In the genomic region with DNA sequence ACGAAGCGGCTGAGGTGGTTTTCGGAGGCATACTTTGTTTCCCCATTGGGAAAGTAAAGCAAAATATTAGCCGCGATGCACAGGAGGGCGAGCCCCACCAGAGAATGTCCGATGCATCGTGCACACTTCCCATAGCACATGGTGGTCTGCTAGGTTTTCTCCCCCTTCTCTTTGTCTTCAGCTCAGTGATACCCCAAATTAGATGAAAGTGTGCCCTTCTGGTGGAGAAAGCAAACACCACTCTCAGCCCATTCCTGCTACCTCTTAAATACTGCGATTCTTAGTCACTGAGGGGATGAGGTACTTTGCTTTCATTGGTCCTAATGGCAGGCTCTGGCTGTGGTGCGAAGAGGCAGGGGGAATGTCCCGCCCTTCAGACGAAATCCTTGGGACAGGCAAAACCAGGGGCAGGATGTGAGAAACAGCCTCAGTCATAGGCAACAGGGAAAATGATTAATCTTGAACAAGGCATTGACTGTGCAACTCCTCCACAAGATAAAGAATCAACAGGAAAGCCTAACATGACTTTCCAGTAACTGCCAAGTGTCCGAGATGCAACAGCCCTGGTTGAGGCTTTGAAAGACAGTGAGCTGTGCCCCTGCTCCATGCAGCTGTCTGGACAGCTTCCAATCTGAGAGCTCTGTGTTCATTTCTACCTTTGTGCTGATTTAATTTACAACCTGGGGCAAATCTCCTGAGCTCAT, we compare ENCODE assay signal across 8 cellular contexts. TPM values are rescaled to one million over a fixed set of nuclear protein-coding genes. Genes with fewer than 3 reads are reported as not detected.
A peak's percentile ranks its signal among the peaks of the same experiment; 100 is the strongest.
DNase-seq lines count a peak whose midpoint lies in the region; ATAC-seq and TF ChIP-seq lines count a peak whose summit lies in the region.

A gene with protein sequence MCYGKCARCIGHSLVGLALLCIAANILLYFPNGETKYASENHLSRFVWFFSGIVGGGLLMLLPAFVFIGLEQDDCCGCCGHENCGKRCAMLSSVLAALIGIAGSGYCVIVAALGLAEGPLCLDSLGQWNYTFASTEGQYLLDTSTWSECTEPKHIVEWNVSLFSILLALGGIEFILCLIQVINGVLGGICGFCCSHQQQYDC (minus strand): TSS at position 242 of the 704 bp plus-strand sequence. CDS start 102 bp downstream, at position 140.

- peak within 1 kb of the TSS; percentile 94 for H3K27ac Mint-ChIP-seq in mesothelial cell of epicardium
- no peak within 1 kb of the TSS for H3K27ac Mint-ChIP-seq in activated naive CD4-positive, alpha-beta T cell treated with anti-CD3 and anti-CD28 coated beads for 36 hours

- no peak for TF ChIP-seq CTCF in dorsolateral prefrontal cortex (IDR thresholded peaks at IDR 0.05 in 54 of 56, conservative IDR thresholded peaks at IDR 0.05 in 2 of 56; ENCODE audit: low read depth in 1 of 56, partially characterized antibody in 56 of 56)
- TF ChIP-seq CTCF in mesothelial cell of epicardium (IDR thresholded peaks at IDR 0.05; ENCODE audit: unreplicated experiment): no peak

- no peak for ATAC-seq in HG03565 (IDR thresholded peaks at IDR 0.05; ENCODE audit: unreplicated experiment)

- H3K9me3 Mint-ChIP-seq in mesothelial cell of epicardium: peaks cover 8% of the 10 kb centered on the region
- no peaks in the 10 kb centered on the region for H3K9me3 Mint-ChIP-seq in activated naive CD4-positive, alpha-beta T cell treated with anti-CD3 and anti-CD28 coated beads for 36 hours

- peak within 1 kb of the TSS in 32 of 59 donors; percentile 8 to 77 (median 44) for H3K27ac ChIP-seq in dorsolateral prefrontal cortex

- CTCF ChIA-PET in activated naive CD4-positive, alpha-beta T cell treated with anti-CD3 and anti-CD28 coated beads for 36 hours (lab: Charles Lee): no interaction called here

- DNase-seq in COR-L47 (lab: John Stamatoyannopoulos, UW) (peak; percentile 73), NCI-H446 treated with DMSO at 0.1 percent for 48 hours (lab: John Stamatoyannopoulos, UW) (peak; percentile 26), dorsolateral prefrontal cortex (no peak), mesothelial cell of epicardium (ENCODE audit: low spot score in 2 of 2, unreplicated experiment in 2 of 2) (no peak), NCI-H2107 (lab: John Stamatoyannopoulos, UW) (no peak)
- no peak for DNase-seq in activated CD4-positive, alpha-beta T cell treated with anti-CD3 and anti-CD28 coated beads for 1 hour
- DNase-seq in activated naive CD4-positive, alpha-beta T cell treated with anti-CD3 and anti-CD28 coated beads for 36 hours: no peak

- H3K4me1 Mint-ChIP-seq in mesothelial cell of epicardium: peaks cover 66% of the 10 kb centered on the region
- H3K4me1 Mint-ChIP-seq in activated naive CD4-positive, alpha-beta T cell treated with anti-CD3 and anti-CD28 coated beads for 36 hours (ENCODE audit: low read depth): no peaks in the 10 kb centered on the region

- no peaks in the 10 kb centered on the region for H3K27me3 Mint-ChIP-seq in mesothelial cell of epicardium (ENCODE audit: low read depth)
- H3K27me3 Mint-ChIP-seq in activated naive CD4-positive, alpha-beta T cell treated with anti-CD3 and anti-CD28 coated beads for 36 hours (ENCODE audit: low read depth): peaks cover 11% of the 10 kb centered on the region

- intact Hi-C loops in dorsolateral prefrontal cortex (cut with DNase I): no loop called here
- intact Hi-C loops in activated naive CD4-positive, alpha-beta T cell treated with anti-CD3 and anti-CD28 coated beads for 36 hours (cut with micrococcal nuclease): no loop called here

- peaks cover 10% of the 10 kb centered on the region for H3K36me3 Mint-ChIP-seq in mesothelial cell of epicardium
- H3K36me3 Mint-ChIP-seq in activated naive CD4-positive, alpha-beta T cell treated with anti-CD3 and anti-CD28 coated beads for 36 hours (ENCODE audit: low read depth): no peaks in the 10 kb centered on the region

- peak within 1 kb of the TSS in 51 of 59 donors; percentile 2 to 58 (median 36) for H3K4me3 ChIP-seq in dorsolateral prefrontal cortex

- H3K27me3 ChIP-seq in dorsolateral prefrontal cortex: peaks cover 0 to 8% (median 0%) of the 10 kb centered on the region in 45 donors

- H3K4me3 Mint-ChIP-seq in mesothelial cell of epicardium: peak within 1 kb of the TSS; percentile 62
- H3K4me3 Mint-ChIP-seq in activated naive CD4-positive, alpha-beta T cell treated with anti-CD3 and anti-CD28 coated beads for 36 hours: no peak within 1 kb of the TSS

RNA-seq across cellular contexts. Expression of the gene that starts here (rescaled TPM):
- total RNA-seq in dorsolateral prefrontal cortex: 10 to 100 TPM in 115 of 120 experiments, 1 to 10 TPM in 5; 6.9 to 85.9 (median 26.6) TPM
- 39.2 to 52.2 TPM (median 43.5 TPM) in 3 replicates for total RNA-seq in mesothelial cell of epicardium
- total RNA-seq in activated naive CD4-positive, alpha-beta T cell treated with anti-CD3 and anti-CD28 coated beads for 36 hours: not detected

Comparison
In these comparisons a context has a peak if more than half of its experiments do, and no peak if none do; other contexts are left out.
1. RNA of the gene that starts here (total RNA-seq): 39.2 to 52.2 TPM in mesothelial cell of epicardium and 6.9 to 85.9 TPM in dorsolateral prefrontal cortex; not detected in activated naive CD4-positive, alpha-beta T cell treated with anti-CD3 and anti-CD28 coated beads for 36 hours; every median in the first group is over 4 times any median in the second.
2. DNase-seq: peak in COR-L47 (single experiment) and NCI-H446 treated with DMSO at 0.1 percent for 48 hours (single experiment); none in dorsolateral prefrontal cortex (0 of 10), mesothelial cell of epicardium (0 of 2), NCI-H2107 (single experiment), activated CD4-positive, alpha-beta T cell treated with anti-CD3 and anti-CD28 coated beads for 1 hour (single experiment) and activated naive CD4-positive, alpha-beta T cell treated with anti-CD3 and anti-CD28 coated beads for 36 hours (single experiment).